ENCODE assay signal across 27 cellular contexts in genomic region chr3:171849632-171850323, GRCh38. TPM values are rescaled to one million over a fixed set of nuclear protein-coding genes. Genes with fewer than 3 reads are reported as not detected.
"Had no signal": no experiment of that assay in that cellular context is flagged by ENCODE, and none has a peak within 500 bp of the region (broad histone marks: within the 10 kb centered on the region; RNA-seq: fewer than 3 reads in every experiment).

No MANE protein-coding gene starts in this region.

- ATAC-seq: activated CD8-positive, alpha-beta T cell treated with anti-CD3 and anti-CD28 coated beads, Interleukin-2, amount 10 ng/mL, durations not matched to agents 7 days and 5 days; activated naive CD4-positive, alpha-beta T cell treated with anti-CD3 and anti-CD28 coated beads, Interleukin-2, amount 50 U/mL, for 72 hours; effector memory CD8-positive, alpha-beta T cell; heart right ventricle; left lobe of liver; naive thymus-derived CD8-positive, alpha-beta T cell; stimulated activated naive B cell treated with anti-CD40 and anti-IgM and Interleukin-4, amounts not matched to agents 10 μg/mL and 1 μg/mL and 100 μg/mL, for 72 hours; WTC11 had no signal

- H3K4me1 ChIP-seq: transverse colon had no signal

- H3K27me3 ChIP-seq: heart right ventricle, transverse colon had no signal

- H3K36me3 ChIP-seq: heart right ventricle, transverse colon had no signal

- DNase-seq: activated CD4-positive, alpha-beta T cell treated with anti-CD3 and anti-CD28 coated beads for 48 hours; activated CD8-positive, alpha-beta memory T cell treated with anti-CD3 and anti-CD28 coated beads, Interleukin-2, amount 50 U/mL, for 4 hours; activated CD8-positive, alpha-beta T cell treated with anti-CD3 and anti-CD28 coated beads, Interleukin-2, amount 10 ng/mL, durations not matched to agents 7 days and 5 days; activated effector memory CD4-positive, alpha-beta T cell treated with anti-CD3 and anti-CD28 coated beads, Interleukin-2, amount 50 U/mL, for 16 hours; activated T-cell treated with anti-CD3 and anti-CD28 coated beads, Interleukin-2, amount 50 U/mL, for 48 hours; amygdala; dermis blood vessel endothelial cell; effector memory CD8-positive, alpha-beta T cell; heart right ventricle; islet precursor cell; naive thymus-derived CD8-positive, alpha-beta T cell; posterior cingulate gyrus; retina; stimulated activated CD4-positive, alpha-beta T cell treated with anti-CD3 and anti-CD28 coated beads, Interleukin-2, amount 100 ng/mL, for 48 hours; stimulated activated naive B cell treated with anti-CD40 and anti-IgM and Interleukin-4, amounts not matched to agents 10 μg/mL and 1 μg/mL and 100 μg/mL, for 72 hours; substantia nigra; transverse colon had no signal

- H3K4me3 ChIP-seq: heart right ventricle, transverse colon had no signal

- H3K27ac ChIP-seq: epithelial cell of prostate, heart right ventricle, transverse colon had no signal

RNA-seq across cellular contexts. Expression of gene TMEM212, which starts 6.6 kb away (rescaled TPM):
- total RNA-seq: activated CD8-positive, alpha-beta T cell treated with anti-CD3 and anti-CD28 coated beads, Interleukin-2, amount 10 ng/mL, durations not matched to agents 7 days and 5 days; activated naive CD4-positive, alpha-beta T cell treated with anti-CD3 and anti-CD28 coated beads, Interleukin-2, amount 50 U/mL, for 72 hours; cerebellum; dermis blood vessel endothelial cell; fibroblast of lung; frontal cortex; heart right ventricle; left lobe of liver; lung microvascular endothelial cell; mucosa of gallbladder; naive thymus-derived CD8-positive, alpha-beta T cell; T-helper 1 cell treated with Interleukin-12 subunit alpha and Interleukin-12 subunit beta and Interleukin-4 antibody, amounts not matched to agents 30 ng/mL and 1 ng/mL, for 36 hours; transverse colon; WTC11 had no signal
- polyA plus RNA-seq: fibroblast of lung; heart right ventricle; naive thymus-derived CD8-positive, alpha-beta T cell had no signal

RNA-seq across cellular contexts. Expression of gene PLD1, which starts 39.5 kb away (rescaled TPM):
- polyA plus RNA-seq: naive thymus-derived CD8-positive, alpha-beta T cell had no signal
